Comparison of ENCODE assay signal across 8 cellular contexts in the genomic region with DNA sequence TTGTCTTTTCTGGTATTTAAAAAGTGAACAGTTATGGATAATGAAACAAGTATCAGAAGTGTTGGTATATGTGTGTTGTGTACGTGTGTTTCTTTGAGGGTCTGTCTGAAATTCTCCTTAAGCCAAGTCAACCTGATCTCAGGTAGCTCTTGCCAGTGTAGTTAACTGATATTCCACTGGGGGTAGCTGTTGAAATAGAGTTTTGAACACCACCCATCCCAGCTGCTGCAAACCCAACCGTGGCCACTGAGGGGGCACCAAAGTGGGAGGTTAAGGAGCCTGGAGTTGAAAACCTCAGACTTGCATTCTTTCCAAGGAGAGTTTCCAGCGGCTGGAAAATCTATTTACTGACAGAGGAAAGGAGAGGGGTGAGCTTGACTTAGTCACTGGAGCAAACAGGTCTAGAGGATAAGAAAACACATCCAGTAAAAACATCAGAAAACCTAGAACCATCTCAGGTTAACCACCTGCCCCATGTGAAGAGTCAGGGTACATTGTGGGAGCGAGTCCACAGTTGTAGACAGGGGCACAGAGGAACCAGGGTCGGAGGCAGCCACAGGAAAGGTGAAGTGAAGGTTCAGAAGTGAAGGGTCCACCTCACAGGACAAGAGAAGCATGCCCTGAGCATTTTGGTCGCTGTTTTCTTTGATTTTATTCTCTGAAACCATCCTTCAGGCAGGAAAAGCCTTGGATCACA. TPM values are rescaled to one million over a fixed set of nuclear protein-coding genes. Genes with fewer than 3 reads are reported as not detected.
DNase-seq lines count a peak whose midpoint lies in the region; ATAC-seq, FAIRE-seq and TF ChIP-seq lines count a peak whose summit lies in the region.

No MANE protein-coding gene starts in this region.

- FAIRE-seq in keratinocyte (lab: Jason Lieb, UNC), result peak; percentile 44

- H3K4me1 ChIP-seq in keratinocyte (ENCODE audit: control insufficient read depth, extremely low read depth, insufficient read depth, low read length), result no peaks in the 10 kb centered on the region

- H3K4me3 ChIP-seq in keratinocyte (ENCODE audit: control insufficient read depth in 2 of 3, extremely low read depth in 1 of 3, insufficient read depth in 2 of 3, low read depth in 1 of 3, low read length in 3 of 3), result no peak overlapping the region

- no peaks in the 10 kb centered on the region for H4K20me1 ChIP-seq in keratinocyte (ENCODE audit: control insufficient read depth, extremely low read depth, insufficient read depth, low read length)

- no peaks in the 10 kb centered on the region for H3K27me3 ChIP-seq in keratinocyte (ENCODE audit: control insufficient read depth, extremely low read depth, insufficient read depth, low read length)

- H3K9me1 ChIP-seq in keratinocyte (ENCODE audit: control insufficient read depth, extremely low read depth, insufficient read depth, low read length), result no peaks in the 10 kb centered on the region

- no peak overlapping the region for H3K4me2 ChIP-seq in keratinocyte (ENCODE audit: control insufficient read depth, extremely low read depth, insufficient read depth, low read depth, low read length)

- dilution Hi-C loops in keratinocyte (cut with MboI; ENCODE audit: extremely low pct_ligation_motif_present, low sequenced_read_pairs), result no loop called here

- no peak overlapping the region for H3K9ac ChIP-seq in keratinocyte (ENCODE audit: control insufficient read depth, extremely low read depth, insufficient read depth, low read length)

- H3K27ac ChIP-seq in keratinocyte (ENCODE audit: control insufficient read depth, insufficient read depth, low read length), result no peak overlapping the region

- DNase-seq in DMS114 treated with DMSO at 0.1 percent for 48 hours (lab: John Stamatoyannopoulos, UW; ENCODE audit: unreplicated experiment) (peak; percentile 18), GM19240 (ENCODE audit: insufficient read length, low spot score) (peak; percentile 46), NCI-H524 (lab: John Stamatoyannopoulos, UW) (peak; percentile 59 to 73), keratinocyte (ENCODE audit: low read depth, low spot score) (no peak), NCI-H187 treated with DMSO at 0.1 percent for 48 hours (lab: John Stamatoyannopoulos, UW) (no peak)
- peak; percentile 8 for DNase-seq in activated naive CD4-positive, alpha-beta T cell treated with Interleukin-2 at 50 U/mL for 16 hours
- DNase-seq in effector CD4-positive, alpha-beta T cell, result no peak

- no peak overlapping the region for H2AFZ ChIP-seq in keratinocyte (ENCODE audit: control insufficient read depth, low read length)

- H3K36me3 ChIP-seq in keratinocyte (ENCODE audit: control insufficient read depth in 2 of 2, extremely low read depth in 1 of 2, insufficient read depth in 2 of 2, low read length in 2 of 2), result no peaks in the 10 kb centered on the region

- no peaks in the 10 kb centered on the region for H3K9me3 ChIP-seq in keratinocyte (ENCODE audit: control insufficient read depth, low read depth, low read length)

- ATAC-seq in HG03342 (IDR thresholded peaks at IDR 0.05; ENCODE audit: unreplicated experiment), result peak; percentile 95

- H3K79me2 ChIP-seq in keratinocyte (ENCODE audit: control insufficient read depth, insufficient read depth, low read length), result no peaks in the 10 kb centered on the region

- TF ChIP-seq CTCF in keratinocyte (optimal IDR thresholded peaks at IDR 0.05 in 1 of 3, IDR thresholded peaks at IDR 0.05 in 1 of 3, conservative IDR thresholded peaks at IDR 0.05 in 1 of 3; ENCODE audit: extremely low read depth in 1 of 3, insufficient read depth in 2 of 3, low read length in 3 of 3), result peak; percentile 60 to 67 (median 65)

RNA-seq across cellular contexts. Expression of gene CUL5, which starts 8.8 kb away (rescaled TPM):
- polyA plus RNA-seq in keratinocyte, result 10.9 to 15.1 TPM (median 11.6 TPM) in 3 replicates
- polyA plus RNA-seq in keratinocyte (2011; ENCODE audit: low read depth), result 17.7 TPM
- 6.7 and 14.2 TPM in 2 replicates for polyA plus RNA-seq in keratinocyte (2011; cell fraction: cytosol; rRNA removed)
- polyA plus RNA-seq in keratinocyte (2011; cell fraction: nucleus; rRNA removed), result 11.9 and 13.5 TPM in 2 replicates
- polyA plus RNA-seq in keratinocyte (2012; ENCODE audit: low replicate concordance), result 9.3 and 13.2 TPM in 2 replicates
- 7.8 to 23.4 TPM (median 14.0 TPM) in 3 replicates for polyA minus RNA-seq in keratinocyte
- polyA minus RNA-seq in keratinocyte (2011; cell fraction: cytosol; rRNA and poly(A)+ RNA removed), result 29.7 TPM
- polyA minus RNA-seq in keratinocyte (2011; cell fraction: nucleus; rRNA and poly(A)+ RNA removed), result 19.3 and 45.6 TPM in 2 replicates

Comparison
In these comparisons a context has a peak if more than half of its experiments do, and no peak if none do; other contexts are left out.
1. DNase-seq: peak in DMS114 treated with DMSO at 0.1 percent for 48 hours (single experiment), GM19240 (single experiment), NCI-H524 (2 of 2) and activated naive CD4-positive, alpha-beta T cell treated with Interleukin-2 at 50 U/mL for 16 hours (single experiment); none in keratinocyte (single experiment), NCI-H187 treated with DMSO at 0.1 percent for 48 hours (single experiment) and effector CD4-positive, alpha-beta T cell (single experiment).